25 cellular contexts compared by ENCODE assay signal in the genomic region with DNA sequence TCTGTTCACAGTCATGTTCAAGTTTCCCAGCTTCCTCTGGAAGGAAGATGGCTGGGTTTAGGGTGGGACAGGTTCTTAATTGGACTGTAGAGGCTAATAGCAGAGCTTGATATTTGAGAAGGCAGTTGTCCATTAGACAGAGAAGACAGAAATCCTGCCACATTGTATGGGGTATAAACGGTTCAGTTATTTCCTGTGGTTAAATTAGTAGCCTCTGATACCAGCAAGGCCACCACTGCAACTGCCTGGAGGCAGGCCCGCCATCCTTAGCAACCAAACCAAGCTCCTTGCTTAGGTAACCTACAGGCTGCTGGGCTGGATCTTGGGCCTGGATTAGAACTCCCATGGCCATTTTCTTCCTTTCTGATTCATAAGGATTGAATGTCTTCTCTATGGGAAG.
"Had no signal": no experiment of that assay in that cellular context is flagged by ENCODE, and none has a peak within 500 bp of the region (broad histone marks: within the 10 kb centered on the region; RNA-seq: fewer than 3 reads in every experiment).

No MANE protein-coding gene starts in this region.

- H3K9me3 ChIP-seq: lower lobe of right lung, ovary, right atrium auricular region, right lobe of liver, tibial nerve, uterus had no signal

- DNase-seq: hippocampal formation; kidney glomerular epithelial cell; left colon; left lung; lower lobe of right lung; mammary epithelial cell; mesenchymal stem cell; naive thymus-derived CD4-positive, alpha-beta T cell; ovary; right lobe of liver; stimulated activated CD4-positive, alpha-beta T cell treated with anti-CD3 and anti-CD28 coated beads, Interleukin-1b, Interleukin-23, amount 100 ng/mL, for 48 hours; stimulated activated CD4-positive, alpha-beta T cell treated with anti-CD3 and anti-CD28 coated beads, Interleukin-2, amount 100 ng/mL, for 48 hours; stimulated activated CD4-positive, alpha-beta T cell treated with anti-CD3 and anti-CD28 coated beads, Interleukin-4, amount 100 ng/mL, for 4 hours; stimulated activated CD8-positive, alpha-beta memory T cell treated with anti-CD3 and anti-CD28 coated beads, Interleukin-4, amount 100 ng/mL, for 48 hours; stimulated activated naive CD4-positive, alpha-beta T cell treated with Interleukin-2 at 50 U/mL for 16 hours; stimulated activated naive CD8-positive, alpha-beta T cell treated with anti-CD3 and anti-CD28 coated beads, Interleukin-15, amount 100 ng/mL, for 72 hours; substantia nigra; uterus had no signal

- H3K4me2 ChIP-seq: smooth muscle cell had no signal

- H3K4me1 Mint-ChIP-seq: naive thymus-derived CD4-positive, alpha-beta T cell; stimulated activated memory B cell treated with anti-CD40 and anti-IgM and Interleukin-4, amounts not matched to agents 10 μg/mL and 1 μg/mL and 100 μg/mL, for 72 hours; stimulated activated naive CD8-positive, alpha-beta T cell treated with anti-CD3 and anti-CD28 coated beads, Interleukin-15, amount 100 ng/mL, for 72 hours had no signal

- H3K36me3 Mint-ChIP-seq: naive thymus-derived CD4-positive, alpha-beta T cell; stimulated activated memory B cell treated with anti-CD40 and anti-IgM and Interleukin-4, amounts not matched to agents 10 μg/mL and 1 μg/mL and 100 μg/mL, for 72 hours; type B pancreatic cell had no signal

- H3K4me3 ChIP-seq: left lung, lower lobe of right lung, ovary, right atrium auricular region, right lobe of liver, smooth muscle cell, tibial nerve, uterus had no signal

- H3K27me3 Mint-ChIP-seq: naive thymus-derived CD4-positive, alpha-beta T cell; natural killer cell treated with Interleukin-12 subunit alpha and Interleukin-12 subunit beta and Interleukin-15 and Interleukin-18, amount 100 ng/mL, for 72 hours; progenitor cell of endocrine pancreas; stimulated activated memory B cell treated with anti-CD40 and anti-IgM and Interleukin-4, amounts not matched to agents 10 μg/mL and 1 μg/mL and 100 μg/mL, for 72 hours; stimulated activated naive CD8-positive, alpha-beta T cell treated with anti-CD3 and anti-CD28 coated beads, Interleukin-15, amount 100 ng/mL, for 72 hours; type B pancreatic cell had no signal

- H3K27ac Mint-ChIP-seq: naive thymus-derived CD4-positive, alpha-beta T cell; natural killer cell treated with Interleukin-12 subunit alpha and Interleukin-12 subunit beta and Interleukin-15 and Interleukin-18, amount 100 ng/mL, for 72 hours; progenitor cell of endocrine pancreas; stimulated activated memory B cell treated with anti-CD40 and anti-IgM and Interleukin-4, amounts not matched to agents 10 μg/mL and 1 μg/mL and 100 μg/mL, for 72 hours; stimulated activated naive CD8-positive, alpha-beta T cell treated with anti-CD3 and anti-CD28 coated beads, Interleukin-15, amount 100 ng/mL, for 72 hours; type B pancreatic cell had no signal

- H3K27me3 ChIP-seq: left lung, ovary, right atrium auricular region, right lobe of liver, tibial nerve, uterus had no signal

- H3K27ac ChIP-seq: left lung, lower lobe of right lung, ovary, right atrium auricular region, right lobe of liver, tibial nerve, uterus had no signal

- H3K4me1 ChIP-seq: left lung, lower lobe of right lung, right atrium auricular region, right lobe of liver, tibial nerve, uterus had no signal

- H3K4me3 Mint-ChIP-seq: naive thymus-derived CD4-positive, alpha-beta T cell; natural killer cell treated with Interleukin-12 subunit alpha and Interleukin-12 subunit beta and Interleukin-15 and Interleukin-18, amount 100 ng/mL, for 72 hours; stimulated activated memory B cell treated with anti-CD40 and anti-IgM and Interleukin-4, amounts not matched to agents 10 μg/mL and 1 μg/mL and 100 μg/mL, for 72 hours; stimulated activated naive CD8-positive, alpha-beta T cell treated with anti-CD3 and anti-CD28 coated beads, Interleukin-15, amount 100 ng/mL, for 72 hours; type B pancreatic cell had no signal

- ATAC-seq: left colon; left lung; lower lobe of right lung; naive thymus-derived CD4-positive, alpha-beta T cell; natural killer cell treated with Interleukin-12 subunit alpha and Interleukin-12 subunit beta and Interleukin-15 and Interleukin-18, amount 100 ng/mL, for 72 hours; right lobe of liver; stimulated activated memory B cell treated with anti-CD40 and anti-IgM and Interleukin-4, amounts not matched to agents 10 μg/mL and 1 μg/mL and 100 μg/mL, for 72 hours; stimulated activated naive CD8-positive, alpha-beta T cell treated with anti-CD3 and anti-CD28 coated beads, Interleukin-15, amount 100 ng/mL, for 72 hours had no signal

- H3K36me3 ChIP-seq: left lung, lower lobe of right lung, ovary, right atrium auricular region, right lobe of liver, tibial nerve, uterus had no signal

- H3K9me3 Mint-ChIP-seq: type B pancreatic cell had no signal
